Comparison of ENCODE assay signal across 8 cellular contexts in the genomic region with DNA sequence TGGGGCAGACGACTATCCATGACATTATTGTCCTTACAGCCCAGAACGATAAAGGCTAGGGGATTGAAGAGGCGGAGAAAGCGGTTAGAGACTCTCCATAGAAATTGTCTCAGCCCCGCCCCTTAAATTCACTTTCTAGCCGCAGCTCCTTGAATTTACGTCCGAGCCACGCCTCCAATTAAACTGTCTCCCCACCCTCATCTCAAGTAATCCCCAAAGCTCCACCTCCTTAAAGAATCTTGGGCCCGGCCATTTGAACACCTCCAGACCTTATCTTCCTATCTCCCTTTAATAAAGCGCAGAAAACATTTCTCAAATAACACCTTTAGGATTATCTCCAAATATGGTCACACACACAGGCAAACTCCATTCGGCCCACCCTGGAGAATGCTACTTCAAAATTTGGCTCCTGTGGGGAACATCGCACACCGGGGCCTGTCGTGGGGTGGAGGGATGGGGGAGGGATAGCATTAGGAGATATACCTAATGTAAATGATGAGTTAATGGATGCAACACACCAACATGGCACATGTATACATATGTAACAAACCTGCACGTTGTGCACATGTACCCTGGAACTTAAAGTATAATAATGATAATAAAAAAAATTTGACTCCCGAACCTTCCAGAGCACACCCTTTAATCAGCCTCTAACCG. TPM values are rescaled to one million over a fixed set of nuclear protein-coding genes. Genes with fewer than 3 reads are reported as not detected.
DNase-seq lines count a peak whose midpoint lies in the region; ATAC-seq and TF ChIP-seq lines count a peak whose summit lies in the region.

No MANE protein-coding gene starts in this region.

- DNase-seq in BE2C (no peak), NCI-H2227 (lab: John Stamatoyannopoulos, UW; ENCODE audit: unreplicated experiment) (peak; percentile 88), germinal center (ENCODE audit: low spot score) (peak; percentile 37), ovary (no peak), ecto neural progenitor cell (ENCODE audit: low spot score) (no peak)
- peak; percentile 60 for DNase-seq in activated naive CD4-positive, alpha-beta T cell treated with anti-CD3 and anti-CD28 coated beads, Interleukin-2, amount 10 ng/mL, durations not matched to agents 7 days and 5 days

- H3K27me3 ChIP-seq in BE2C = no peaks in the 10 kb centered on the region
- no peaks in the 10 kb centered on the region for H3K27me3 ChIP-seq in ovary

- intact Hi-C loops in ovary (cut with DNase I) = no loop called here

- H3K36me3 ChIP-seq in BE2C (no peaks in the 10 kb centered on the region), ovary (no peaks in the 10 kb centered on the region)

- peaks cover 21% of the 10 kb centered on the region for H3K4me1 Mint-ChIP-seq in activated naive CD4-positive, alpha-beta T cell treated with anti-CD3 and anti-CD28 coated beads, Interleukin-2, amount 10 ng/mL, durations not matched to agents 7 days and 5 days

- peak overlapping the region; percentile 48 for H3K4me3 ChIP-seq in BE2C (ENCODE audit: low read depth, low read length)
- H3K4me3 ChIP-seq in ovary = peak overlapping the region; percentile 40

- peak overlapping the region; percentile 93 for H3K4me3 Mint-ChIP-seq in activated naive CD4-positive, alpha-beta T cell treated with anti-CD3 and anti-CD28 coated beads, Interleukin-2, amount 10 ng/mL, durations not matched to agents 7 days and 5 days

- H3K9me3 Mint-ChIP-seq in activated naive CD4-positive, alpha-beta T cell treated with anti-CD3 and anti-CD28 coated beads, Interleukin-2, amount 10 ng/mL, durations not matched to agents 7 days and 5 days = no peaks in the 10 kb centered on the region

- TF ChIP-seq POLR2A in ovary (IDR thresholded peaks at IDR 0.05) = no peak

- H3K27ac Mint-ChIP-seq in activated naive CD4-positive, alpha-beta T cell treated with anti-CD3 and anti-CD28 coated beads, Interleukin-2, amount 10 ng/mL, durations not matched to agents 7 days and 5 days = peak overlapping the region; percentile 96

- no peak for TF ChIP-seq EP300 in ovary (IDR thresholded peaks at IDR 0.05)

- H3K36me3 Mint-ChIP-seq in activated naive CD4-positive, alpha-beta T cell treated with anti-CD3 and anti-CD28 coated beads, Interleukin-2, amount 10 ng/mL, durations not matched to agents 7 days and 5 days = no peaks in the 10 kb centered on the region

- peak overlapping the region; percentile 92 to 97 for H3K27ac ChIP-seq in ovary

- CTCF ChIA-PET in activated naive CD4-positive, alpha-beta T cell treated with anti-CD3 and anti-CD28 coated beads, Interleukin-2, amount 10 ng/mL, durations not matched to agents 7 days and 5 days (lab: Charles Lee) = interaction anchor here (0.8 to 1.9 kb wide), 6 partner anchors 9 to 38 kb away, joined by 3 to 21 read pairs (median 4); no protein-coding TSS in a partner anchor

- TF ChIP-seq CTCF in BE2C (IDR thresholded peaks at IDR 0.05; ENCODE audit: low read depth, low read length) = no peak
- TF ChIP-seq CTCF in ovary (IDR thresholded peaks at IDR 0.05) = no peak

- H3K9me3 ChIP-seq in BE2C = no peaks in the 10 kb centered on the region
- H3K9me3 ChIP-seq in ovary = no peaks in the 10 kb centered on the region

- WGBS in ovary, 3 donors = 37 to 41% (median 41%) methylated on average over 18 of the region's 18 CpGs

- H3K27me3 Mint-ChIP-seq in activated naive CD4-positive, alpha-beta T cell treated with anti-CD3 and anti-CD28 coated beads, Interleukin-2, amount 10 ng/mL, durations not matched to agents 7 days and 5 days = peaks cover 20% of the 10 kb centered on the region

- no peaks in the 10 kb centered on the region for H3K4me1 ChIP-seq in BE2C
- H3K4me1 ChIP-seq in ovary (ENCODE audit: insufficient read depth) = peaks cover 2% of the 10 kb centered on the region

- ATAC-seq in GM19452 (IDR thresholded peaks at IDR 0.05; ENCODE audit: unreplicated experiment) (peak; percentile 19), GM21367 (IDR thresholded peaks at IDR 0.05; ENCODE audit: unreplicated experiment) (no peak)

RNA-seq across cellular contexts. Expression of a gene that starts 7.2 kb away (rescaled TPM):
- 3.0 TPM for polyA plus RNA-seq in BE2C (2012; ENCODE audit: insufficient read depth, insufficient read length, low read depth)
- total RNA-seq in ovary = 10 to 100 TPM in 1 of 7 donors, 1 to 10 TPM in 6; 1.3 to 22.5 (median 2.0) TPM
- polyA plus RNA-seq in ovary = under 1 TPM; 0.32 to 0.82 TPM

RNA-seq across cellular contexts. Expression of a gene that starts 16.3 kb away (rescaled TPM):
- polyA plus RNA-seq in BE2C (2012; ENCODE audit: insufficient read depth, insufficient read length, low read depth) = 70.6 TPM
- 100 to 1,000 TPM in 5 of 7 donors, 10 to 100 TPM in 2; 16.3 to 116 (median 105) TPM for total RNA-seq in ovary
- polyA plus RNA-seq in ovary = 100 to 1,000 TPM in 1 of 2 donors, 10 to 100 TPM in 1; 92.6 to 244 TPM

RNA-seq across cellular contexts. Expression of a gene that starts 30.8 kb away (rescaled TPM):
- polyA plus RNA-seq in BE2C (2012; ENCODE audit: insufficient read depth, insufficient read length, low read depth) = not detected
- total RNA-seq in ovary = 10 to 100 TPM in 6 of 7 donors, 1 to 10 TPM in 1; 9.1 to 15.1 (median 11.5) TPM
- 1 to 10 TPM; 3.5 to 5.5 TPM for polyA plus RNA-seq in ovary

RNA-seq across cellular contexts. Expression of a gene that starts 31.8 kb away (rescaled TPM):
- polyA plus RNA-seq in BE2C (2012; ENCODE audit: insufficient read depth, insufficient read length, low read depth) = 63.3 TPM
- 10 to 100 TPM; 17.2 to 25.5 (median 20.9) TPM for total RNA-seq in ovary
- 10 to 100 TPM; 13.7 to 18.3 TPM for polyA plus RNA-seq in ovary

RNA-seq across cellular contexts. Expression of a gene that starts 44.6 kb away (rescaled TPM):
- polyA plus RNA-seq in BE2C (2012; ENCODE audit: insufficient read depth, insufficient read length, low read depth) = 161 TPM
- 1 to 10 TPM in 6 of 7 donors, under 1 TPM in 1; 0.69 to 3.3 (median 1.3) TPM for total RNA-seq in ovary
- 1 to 10 TPM; 1.9 to 3.1 TPM for polyA plus RNA-seq in ovary

Comparison
In these comparisons a context has a peak if more than half of its experiments do, and no peak if none do; other contexts are left out.
1. DNase-seq: peak in NCI-H2227 (single experiment), activated naive CD4-positive, alpha-beta T cell treated with anti-CD3 and anti-CD28 coated beads, Interleukin-2, amount 10 ng/mL, durations not matched to agents 7 days and 5 days (single experiment) and germinal center (single experiment); none in BE2C (single experiment), ovary (0 of 5) and ecto neural progenitor cell (single experiment).